Comparison of ENCODE assay signal across 3 cellular contexts in the genomic region with DNA sequence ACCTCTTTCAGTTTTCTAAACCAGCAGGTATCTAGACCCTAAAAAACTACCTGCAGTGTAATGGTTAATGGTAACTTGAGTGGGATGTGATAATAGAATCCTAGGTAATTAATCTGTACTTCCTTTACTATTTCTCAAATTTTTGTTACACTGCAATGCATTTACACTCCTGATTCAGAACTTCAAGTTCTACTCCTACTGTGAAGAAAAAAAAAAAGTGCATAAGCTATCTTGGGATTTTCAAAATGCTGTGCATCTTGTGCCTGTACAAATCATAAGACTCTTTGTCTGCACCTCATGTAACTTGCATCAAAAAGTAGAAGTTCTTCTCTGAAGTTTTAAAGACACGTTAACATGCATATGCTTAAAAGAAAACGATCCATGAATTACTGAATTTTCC.
"Had no signal": no experiment of that assay in that cellular context is flagged by ENCODE, and none has a peak within 500 bp of the region (broad histone marks: within the 10 kb centered on the region; RNA-seq: fewer than 3 reads in every experiment).

No MANE protein-coding gene starts in this region.

- DNase-seq: GDM1, GF-D8 had no signal

- ATAC-seq: GM12878 had no signal
